In the genomic region with DNA sequence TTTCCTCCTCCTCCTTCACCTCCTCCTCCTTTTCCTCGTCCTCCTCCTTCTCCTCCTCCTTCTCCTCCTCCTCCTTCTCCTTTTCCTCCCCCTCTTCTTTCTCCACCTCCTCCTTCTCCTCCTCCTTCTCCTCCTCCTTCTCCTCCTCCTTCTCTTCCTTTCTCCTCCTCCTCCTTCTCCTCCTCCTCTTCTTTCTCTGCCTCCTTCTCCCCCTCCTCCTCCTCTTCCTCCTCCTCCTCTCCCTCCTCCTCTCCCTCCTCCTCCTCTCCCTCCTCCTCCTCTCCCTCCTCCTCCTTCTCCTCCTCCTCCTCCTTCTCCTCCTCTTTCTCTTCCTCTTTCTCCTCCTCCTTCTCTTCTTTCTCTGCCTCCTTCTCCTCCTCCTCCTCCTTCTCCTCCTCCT, we compare ENCODE assay signal across 2 cellular contexts.
A peak's percentile ranks its signal among the peaks of the same experiment; 100 is the strongest.
TF ChIP-seq lines count a peak whose summit lies in the region.

No MANE protein-coding gene starts in this region.

TF ChIP-seq in K562, 482 proteins besides CTCF, POLR2A, EP300 and RAD21:
- TF ChIP-seq PTRF (tag; IDR thresholded peaks at IDR 0.05) = no peak
- TF ChIP-seq ZNF263 (CRISPR knock-in tag; IDR thresholded peaks at IDR 0.05; ENCODE audit: borderline replicate concordance) = peak; percentile 93
- TF ChIP-seq SAFB2 (IDR thresholded peaks at IDR 0.05; ENCODE audit: borderline replicate concordance, low read depth, low read length, severe bottlenecking) = no peak
- no peak for TF ChIP-seq ZNF77 (CRISPR knock-in tag; IDR thresholded peaks at IDR 0.05)
- TF ChIP-seq HNRNPH1 (optimal IDR thresholded peaks at IDR 0.05; ENCODE audit: low read depth, low read length) = no peak
- TF ChIP-seq PCBP2 (IDR thresholded peaks at IDR 0.05; ENCODE audit: low read depth, low read length, poor library complexity, severe bottlenecking) = peak; percentile 31

TF ChIP-seq in H1, 55 proteins besides CTCF, POLR2A, EP300 and RAD21:
- TF ChIP-seq BCL11A (IDR thresholded peaks at IDR 0.05; ENCODE audit: low read depth in 2 of 2, low read length in 2 of 2) (no peak), NANOG (IDR thresholded peaks at IDR 0.05; ENCODE audit: insufficient read depth, low read depth, low read length, poor library complexity, severe bottlenecking) (no peak), SP2 (IDR thresholded peaks at IDR 0.05; ENCODE audit: low read length) (no peak), CBX8 (IDR thresholded peaks at IDR 0.05; ENCODE audit: borderline replicate concordance, low read depth, low read length) (no peak), SAP30 (IDR thresholded peaks at IDR 0.05; ENCODE audit: insufficient read depth, insufficient replicate concordance, low read length) (no peak), FOSL1 (IDR thresholded peaks at IDR 0.05; ENCODE audit: insufficient read depth, low read depth, low read length) (no peak), RNF2 (IDR thresholded peaks at IDR 0.05; ENCODE audit: borderline replicate concordance, low read depth, low read length, missing control alignments, poor library complexity, severe bottlenecking) (no peak), TEAD4 (IDR thresholded peaks at IDR 0.05; ENCODE audit: low read depth, low read length) (no peak), NRF1 (IDR thresholded peaks at IDR 0.05; ENCODE audit: low read depth, low read length) (no peak), TAF7 (optimal IDR thresholded peaks at IDR 0.05; ENCODE audit: borderline replicate concordance, low read depth, low read length) (no peak), TAF1 (IDR thresholded peaks at IDR 0.05; ENCODE audit: low read depth, low read length) (no peak), BRCA1 (IDR thresholded peaks at IDR 0.05; ENCODE audit: low read depth, low read length) (no peak), POU5F1 (IDR thresholded peaks at IDR 0.05; ENCODE audit: low read depth, low read length) (no peak), HDAC6 (IDR thresholded peaks at IDR 0.05; ENCODE audit: low read depth, low read length) (no peak), ZNF274 (IDR thresholded peaks at IDR 0.05; ENCODE audit: borderline replicate concordance, extremely low read depth, low read length) (no peak), MAFK (IDR thresholded peaks at IDR 0.05; ENCODE audit: low read depth, low read length) (no peak)
